Comparison of ENCODE assay signal across 21 cellular contexts in genomic region chr4:40927108-40927507, GRCh38.
"Had no signal": no experiment of that assay in that cellular context is flagged by ENCODE, and none has a peak within 500 bp of the region (broad histone marks: within the 10 kb centered on the region; RNA-seq: fewer than 3 reads in every experiment).

No MANE protein-coding gene starts in this region.

- H3K9me3 Mint-ChIP-seq: activated naive CD8-positive, alpha-beta T cell treated with anti-CD3 and anti-CD28 coated beads, Interleukin-2, amount 10 ng/mL, durations not matched to agents 7 days and 5 days; natural killer cell; neural progenitor cell; stimulated activated memory B cell treated with anti-CD40 and anti-IgM and Interleukin-4, amounts not matched to agents 10 μg/mL and 1 μg/mL and 100 μg/mL, for 72 hours had no signal

- H3K9ac ChIP-seq: neural progenitor cell, parathyroid adenoma had no signal

- DNase-seq: activated CD4-positive, alpha-beta T cell treated with anti-CD3 and anti-CD28 coated beads, Interleukin-2, amount 50 U/mL, for 1 hour; activated CD8-positive, alpha-beta memory T cell treated with anti-CD3 and anti-CD28 coated beads for 24 hours; activated gamma-delta T cell treated with Interleukin-2 at 50 U/mL for 16 hours; effector CD4-positive, alpha-beta T cell; left lung; natural killer cell; occipital lobe; sigmoid colon; tibial artery; upper lobe of right lung had no signal

- H3K36me3 Mint-ChIP-seq: activated naive CD8-positive, alpha-beta T cell treated with anti-CD3 and anti-CD28 coated beads, Interleukin-2, amount 10 ng/mL, durations not matched to agents 7 days and 5 days; natural killer cell; neural progenitor cell; stimulated activated memory B cell treated with anti-CD40 and anti-IgM and Interleukin-4, amounts not matched to agents 10 μg/mL and 1 μg/mL and 100 μg/mL, for 72 hours had no signal

- H3K4me1 ChIP-seq: parathyroid adenoma, sigmoid colon had no signal

- H3K27ac Mint-ChIP-seq: activated naive CD8-positive, alpha-beta T cell treated with anti-CD3 and anti-CD28 coated beads, Interleukin-2, amount 10 ng/mL, durations not matched to agents 7 days and 5 days; natural killer cell; neural progenitor cell; stimulated activated memory B cell treated with anti-CD40 and anti-IgM and Interleukin-4, amounts not matched to agents 10 μg/mL and 1 μg/mL and 100 μg/mL, for 72 hours had no signal

- H3K27ac ChIP-seq: epithelial cell of prostate, left lung, lower lobe of right lung, neural progenitor cell, parathyroid adenoma, psoas muscle, sigmoid colon, suprapubic skin, tibial artery, upper lobe of right lung, VCaP had no signal

- H3K9me3 ChIP-seq: left lung, lower lobe of right lung, psoas muscle, sigmoid colon, suprapubic skin, tibial artery, upper lobe of right lung had no signal

- H2AFZ ChIP-seq: neural progenitor cell had no signal

- H3K4me3 Mint-ChIP-seq: activated naive CD8-positive, alpha-beta T cell treated with anti-CD3 and anti-CD28 coated beads, Interleukin-2, amount 10 ng/mL, durations not matched to agents 7 days and 5 days; natural killer cell; neural progenitor cell; stimulated activated memory B cell treated with anti-CD40 and anti-IgM and Interleukin-4, amounts not matched to agents 10 μg/mL and 1 μg/mL and 100 μg/mL, for 72 hours had no signal

- H3K27me3 ChIP-seq: left lung, neural progenitor cell, sigmoid colon, suprapubic skin, tibial artery, upper lobe of right lung had no signal

- FAIRE-seq: frontal cortex, small intestine had no signal

- H3K36me3 ChIP-seq: neural progenitor cell, upper lobe of right lung had no signal

- ATAC-seq: stimulated activated memory B cell treated with anti-CD40 and anti-IgM and Interleukin-4, amounts not matched to agents 10 μg/mL and 1 μg/mL and 100 μg/mL, for 72 hours had no signal

- H3K4me2 ChIP-seq: neural progenitor cell had no signal

- H3K4me3 ChIP-seq: left lung, lower lobe of right lung, neural progenitor cell, psoas muscle, sigmoid colon, suprapubic skin, tibial artery, upper lobe of right lung had no signal
